In genomic region chr3:27349832-27350231, GRCh38 we compare ENCODE assay signal across 15 cellular contexts. TPM values are rescaled to one million over a fixed set of nuclear protein-coding genes. Genes with fewer than 3 reads are reported as not detected.
A peak's percentile ranks its signal among the peaks of the same experiment; 100 is the strongest.
DNase-seq lines count a peak whose midpoint lies in the region; ATAC-seq and TF ChIP-seq lines count a peak whose summit lies in the region.
"Had no signal": no experiment of that assay in that cellular context is flagged by ENCODE, and none has a peak within 500 bp of the region (broad histone marks: within the 10 kb centered on the region; RNA-seq: fewer than 3 reads in every experiment).

No MANE protein-coding gene starts in this region.

- 84% methylated on average over 3 of the region's 3 CpGs for WGBS in urinary bladder

- no peaks in the 10 kb centered on the region for H3K27me3 Mint-ChIP-seq in MCF 10A (ENCODE audit: insufficient read depth, unreplicated experiment)

- no peak overlapping the region for H3K4me3 Mint-ChIP-seq in MCF 10A (ENCODE audit: unreplicated experiment)

- TF ChIP-seq CTCF in breast epithelium (IDR thresholded peaks at IDR 0.05) (no peak), MCF 10A (IDR thresholded peaks at IDR 0.05; ENCODE audit: unreplicated experiment) (no peak), OCI-LY1 (IDR thresholded peaks at IDR 0.05; ENCODE audit: low read length) (no peak)

- no peak overlapping the region for H3K9ac ChIP-seq in OCI-LY1 (ENCODE audit: low read length)

- no peaks in the 10 kb centered on the region for H3K36me3 ChIP-seq in breast epithelium
- H3K36me3 ChIP-seq in OCI-LY1 (ENCODE audit: insufficient read depth, low read length): no peaks in the 10 kb centered on the region
- H3K36me3 ChIP-seq in urinary bladder (ENCODE audit: insufficient read depth): no peaks in the 10 kb centered on the region
- H3K36me3 ChIP-seq: ovary, vagina had no signal

- CTCF ChIA-PET in MCF 10A (lab: Yijun Ruan, JAX): interaction anchor here (1.1 to 2.3 kb wide), 3 partner anchors 37 to 215 kb away, joined by 3 to 10 read pairs (median 4); no protein-coding TSS in a partner anchor

- BruUV-seq in MCF 10A (replicated peaks; lab: Mats Ljungman, UMichigan): no TSS peak

- intact Hi-C loops in breast epithelium (cut with DNase I; ENCODE audit: low total_unique reads) (no loop called here), MCF 10A (cut with micrococcal nuclease) (loop anchor here (5.0 kb wide), 1 partner anchor 218 kb away; no protein-coding TSS in a partner anchor), posterior vena cava (cut with DNase I) (no loop called here)

- POLR2A ChIA-PET in MCF 10A (lab: Yijun Ruan, JAX): interaction anchor here (1.8 kb wide), 1 partner anchor 23 kb away, joined by 5 read pairs; no protein-coding TSS in a partner anchor

- peak in 1 of 2 donors; percentile 52 for DNase-seq in breast epithelium (ENCODE audit: low spot score in 2 of 2)
- no peak for DNase-seq in MCF 10A (ENCODE audit: unreplicated experiment)
- no peak for DNase-seq in posterior vena cava (ENCODE audit: low spot score)
- no peak for DNase-seq in NAMALWA (ENCODE audit: low spot score)
- DNase-seq: activated CD4-positive, alpha-beta T cell treated with anti-CD3 and anti-CD28 coated beads for 1 hour; HCEC 1CT; kidney glomerular epithelial cell; NCI-H1417 treated with DMSO at 0.1 percent for 48 hours; ovary had no signal

- no peak for TF ChIP-seq POLR2A in breast epithelium (IDR thresholded peaks at IDR 0.05)

- ATAC-seq in HG02943 (IDR thresholded peaks at IDR 0.05; ENCODE audit: low read depth, unreplicated experiment) (peak; percentile 54), HG03025 (IDR thresholded peaks at IDR 0.05; ENCODE audit: low FRiP score, unreplicated experiment) (no peak)
- ATAC-seq: Right ventricle myocardium inferior had no signal

- H3K79me2 ChIP-seq in OCI-LY1 (ENCODE audit: insufficient read depth, low read length): no peaks in the 10 kb centered on the region

- H3K9me3 ChIP-seq in breast epithelium: no peaks in the 10 kb centered on the region
- H3K9me3 ChIP-seq in OCI-LY1 (ENCODE audit: low read length): no peaks in the 10 kb centered on the region
- H3K9me3 ChIP-seq: ovary, vagina had no signal

- H3K4me3 ChIP-seq in breast epithelium (no peak overlapping the region), OCI-LY1 (ENCODE audit: low read depth, low read length, poor library complexity, severe bottlenecking) (no peak overlapping the region), urinary bladder (ENCODE audit: low read depth, low read length) (no peak overlapping the region)
- H3K4me3 ChIP-seq: ovary, vagina had no signal

- no peaks in the 10 kb centered on the region for H4K20me1 ChIP-seq in OCI-LY1 (ENCODE audit: insufficient read depth, low read length)

- no peaks in the 10 kb centered on the region for H3K36me3 Mint-ChIP-seq in MCF 10A (ENCODE audit: insufficient read depth, unreplicated experiment)

- no peaks in the 10 kb centered on the region for H3K9me3 Mint-ChIP-seq in MCF 10A (ENCODE audit: unreplicated experiment)

- no peak overlapping the region for H2AFZ ChIP-seq in OCI-LY1 (ENCODE audit: low read length)

- no peaks in the 10 kb centered on the region for H3F3A ChIP-seq in OCI-LY1 (ENCODE audit: insufficient read depth, low read length)

- H3K27ac ChIP-seq in breast epithelium (peak overlapping the region; percentile 58 to 68), OCI-LY1 (ENCODE audit: low read depth, low read length, poor library complexity, severe bottlenecking) (no peak overlapping the region), urinary bladder (ENCODE audit: low read depth) (peak overlapping the region; percentile 53)
- H3K27ac ChIP-seq: ovary, vagina had no signal

- no peak overlapping the region for H3K27ac Mint-ChIP-seq in MCF 10A (ENCODE audit: low read depth, unreplicated experiment)

- H3K4me1 Mint-ChIP-seq in MCF 10A (ENCODE audit: insufficient read depth, unreplicated experiment): peaks cover 19% of the 10 kb centered on the region

- no peaks in the 10 kb centered on the region for H3K9me2 ChIP-seq in OCI-LY1 (ENCODE audit: low read depth, low read length)

- H3K4me2 ChIP-seq in OCI-LY1 (ENCODE audit: low read length): peak overlapping the region; percentile 13; the same call in 1 of the 2 replicates

- H3K4me1 ChIP-seq in breast epithelium (no peaks in the 10 kb centered on the region), OCI-LY1 (ENCODE audit: insufficient read depth, low read length, severe bottlenecking) (no peaks in the 10 kb centered on the region), urinary bladder (ENCODE audit: insufficient read depth) (no peaks in the 10 kb centered on the region)

- no peaks in the 10 kb centered on the region for H3K27me3 ChIP-seq in breast epithelium
- H3K27me3 ChIP-seq in OCI-LY1 (ENCODE audit: insufficient read depth, low read length): no peaks in the 10 kb centered on the region
- H3K27me3 ChIP-seq: ovary, vagina had no signal

RNA-seq across cellular contexts. Expression of gene NEK10, which starts 19.4 kb away (rescaled TPM):
- 100 to 1,000 TPM in 1 of 3 donors, 10 to 100 TPM in 1, under 1 TPM in 1; 0.96 to 246 (median 48.4) TPM for total RNA-seq in breast epithelium
- 0.44 and 1.1 TPM in 2 replicates for total RNA-seq in MCF 10A (2022)
- 7.5 TPM for total RNA-seq in urinary bladder
- 2.0 TPM for polyA plus RNA-seq in urinary bladder
- 1 to 10 TPM in 1 of 2 donors, under 1 TPM in 1; 0.65 to 1.5 TPM for total RNA-seq in posterior vena cava
- total RNA-seq: vagina had no signal
